Comparison of ENCODE assay signal across 20 cellular contexts in genomic region chr3:34206996-34207395, GRCh38.
DNase-seq lines count a peak whose midpoint lies in the region; ATAC-seq and TF ChIP-seq lines count a peak whose summit lies in the region.
"Had no signal": no experiment of that assay in that cellular context is flagged by ENCODE, and none has a peak within 500 bp of the region (broad histone marks: within the 10 kb centered on the region; RNA-seq: fewer than 3 reads in every experiment).

No MANE protein-coding gene starts in this region.

- no peaks in the 10 kb centered on the region for H3K36me3 Mint-ChIP-seq in endothelial cell (ENCODE audit: low read depth, unreplicated experiment)
- peaks cover 0 to 1% of the 10 kb centered on the region in 2 donors for H3K36me3 Mint-ChIP-seq in stimulated activated naive B cell treated with anti-CD40 and anti-IgM and Interleukin-4, amounts not matched to agents 10 μg/mL and 1 μg/mL and 100 μg/mL, for 72 hours
- H3K36me3 Mint-ChIP-seq: naive thymus-derived CD8-positive, alpha-beta T cell had no signal

- H3K4me3 ChIP-seq in thoracic aorta = no peak overlapping the region
- H3K4me3 ChIP-seq: BLaER1 treated with 17β-estradiol and CSF1 and Interleukin-3, amounts not matched to agents 10 nM and 100 nM; suprapubic skin had no signal

- no peak for TF ChIP-seq CTCF in endothelial cell (IDR thresholded peaks at IDR 0.05; ENCODE audit: unreplicated experiment)
- no peak for TF ChIP-seq CTCF in thoracic aorta (IDR thresholded peaks at IDR 0.05)

- no peaks in the 10 kb centered on the region for H3K9me3 ChIP-seq in thoracic aorta
- H3K9me3 ChIP-seq: BLaER1 treated with 17β-estradiol and CSF1 and Interleukin-3, amounts not matched to agents 10 nM and 100 nM; suprapubic skin had no signal

- H3K4me1 ChIP-seq in thoracic aorta (ENCODE audit: control insufficient read depth in 1 of 2, low read depth in 2 of 2) = peaks cover 20 to 47% of the 10 kb centered on the region in 2 donors
- H3K4me1 ChIP-seq: suprapubic skin had no signal

- no peaks in the 10 kb centered on the region for H3K27me3 Mint-ChIP-seq in endothelial cell (ENCODE audit: unreplicated experiment)
- no peaks in the 10 kb centered on the region for H3K27me3 Mint-ChIP-seq in stimulated activated naive B cell treated with anti-CD40 and anti-IgM and Interleukin-4, amounts not matched to agents 10 μg/mL and 1 μg/mL and 100 μg/mL, for 72 hours
- H3K27me3 Mint-ChIP-seq: activated naive CD8-positive, alpha-beta T cell treated with anti-CD3 and anti-CD28 coated beads, Interleukin-2, amount 50 U/mL, for 24 hours had no signal

- H3K4me3 Mint-ChIP-seq in endothelial cell (ENCODE audit: unreplicated experiment) = no peak overlapping the region
- H3K4me3 Mint-ChIP-seq in stimulated activated naive B cell treated with anti-CD40 and anti-IgM and Interleukin-4, amounts not matched to agents 10 μg/mL and 1 μg/mL and 100 μg/mL, for 72 hours = no peak overlapping the region
- H3K4me3 Mint-ChIP-seq: activated CD8-positive, alpha-beta T cell treated with anti-CD3 and anti-CD28 coated beads, Interleukin-2, amount 10 ng/mL, durations not matched to agents 7 days and 5 days; activated naive CD8-positive, alpha-beta T cell treated with anti-CD3 and anti-CD28 coated beads, Interleukin-2, amount 50 U/mL, for 24 hours; naive thymus-derived CD8-positive, alpha-beta T cell had no signal

- H3K27me3 ChIP-seq in thoracic aorta (replicated peaks; ENCODE audit: insufficient read depth) = no peaks in the 10 kb centered on the region
- H3K27me3 ChIP-seq: BLaER1 treated with 17β-estradiol and CSF1 and Interleukin-3, amounts not matched to agents 10 nM and 100 nM; suprapubic skin had no signal

- peaks cover 14% of the 10 kb centered on the region for H3K4me1 Mint-ChIP-seq in endothelial cell (ENCODE audit: unreplicated experiment)
- H3K4me1 Mint-ChIP-seq in stimulated activated naive B cell treated with anti-CD40 and anti-IgM and Interleukin-4, amounts not matched to agents 10 μg/mL and 1 μg/mL and 100 μg/mL, for 72 hours = peaks cover 26 to 39% of the 10 kb centered on the region in 2 donors
- H3K4me1 Mint-ChIP-seq: activated naive CD8-positive, alpha-beta T cell treated with anti-CD3 and anti-CD28 coated beads, Interleukin-2, amount 50 U/mL, for 24 hours had no signal

- peak overlapping the region; percentile 71 to 80 for H3K27ac ChIP-seq in thoracic aorta
- H3K27ac ChIP-seq: BLaER1 treated with 17β-estradiol and CSF1 and Interleukin-3, amounts not matched to agents 10 nM and 100 nM; HL-60; KMS-11; RWPE1; suprapubic skin; WERI-Rb-1 had no signal

- ATAC-seq in thoracic aorta (ENCODE audit: insufficient number of reproducible peaks, low FRiP score, low read depth) = peak; percentile 11
- ATAC-seq in stimulated activated naive B cell treated with anti-CD40 and anti-IgM and Interleukin-4, amounts not matched to agents 10 μg/mL and 1 μg/mL and 100 μg/mL, for 72 hours (replicated peaks) = no peak
- no peak for ATAC-seq in GM19452 (IDR thresholded peaks at IDR 0.05; ENCODE audit: unreplicated experiment)
- ATAC-seq: activated CD8-positive, alpha-beta T cell treated with anti-CD3 and anti-CD28 coated beads, Interleukin-2, amount 10 ng/mL, durations not matched to agents 7 days and 5 days; activated naive CD8-positive, alpha-beta T cell treated with anti-CD3 and anti-CD28 coated beads, Interleukin-2, amount 50 U/mL, for 24 hours; esophagus mucosa; naive thymus-derived CD8-positive, alpha-beta T cell had no signal

- H3K27ac Mint-ChIP-seq in endothelial cell (ENCODE audit: unreplicated experiment) = peak overlapping the region; percentile 75
- no peak overlapping the region for H3K27ac Mint-ChIP-seq in stimulated activated naive B cell treated with anti-CD40 and anti-IgM and Interleukin-4, amounts not matched to agents 10 μg/mL and 1 μg/mL and 100 μg/mL, for 72 hours
- H3K27ac Mint-ChIP-seq: activated CD8-positive, alpha-beta T cell treated with anti-CD3 and anti-CD28 coated beads, Interleukin-2, amount 10 ng/mL, durations not matched to agents 7 days and 5 days; activated naive CD8-positive, alpha-beta T cell treated with anti-CD3 and anti-CD28 coated beads, Interleukin-2, amount 50 U/mL, for 24 hours; naive thymus-derived CD8-positive, alpha-beta T cell had no signal

- DNase-seq in LHCN-M2 (ENCODE audit: low read depth) (peak; percentile 48), endothelial cell (ENCODE audit: low spot score) (no peak), lung microvascular endothelial cell (ENCODE audit: low read depth in 2 of 2) (peak; percentile 11 to 79), thoracic aorta (ENCODE audit: low spot score) (no peak), medulla oblongata (ENCODE audit: extremely low spot score) (no peak)
- no peak for DNase-seq in stimulated activated naive B cell treated with anti-CD40 and anti-IgM and Interleukin-4, amounts not matched to agents 10 μg/mL and 1 μg/mL and 100 μg/mL, for 72 hours
- DNase-seq: activated CD8-positive, alpha-beta T cell treated with anti-CD3 and anti-CD28 coated beads, Interleukin-2, amount 10 ng/mL, durations not matched to agents 7 days and 5 days; activated naive CD8-positive, alpha-beta T cell treated with anti-CD3 and anti-CD28 coated beads, Interleukin-2, amount 50 U/mL, for 24 hours; naive thymus-derived CD8-positive, alpha-beta T cell; NCI-H1436; NK-92 treated with Interleukin-12 subunit alpha and Interleukin-12 subunit beta, amount 100 ng/mL, for 24 hours; stimulated activated CD4-positive, alpha-beta T cell treated with anti-CD3 and anti-CD28 coated beads, Interleukin-2, amount 100 ng/mL, for 24 hours; WERI-Rb-1 had no signal

- H3K36me3 ChIP-seq in thoracic aorta = no peaks in the 10 kb centered on the region
- H3K36me3 ChIP-seq: BLaER1 treated with 17β-estradiol and CSF1 and Interleukin-3, amounts not matched to agents 10 nM and 100 nM; suprapubic skin; WERI-Rb-1 had no signal

- H3K9me3 Mint-ChIP-seq in endothelial cell (ENCODE audit: unreplicated experiment) = no peaks in the 10 kb centered on the region
- no peaks in the 10 kb centered on the region for H3K9me3 Mint-ChIP-seq in stimulated activated naive B cell treated with anti-CD40 and anti-IgM and Interleukin-4, amounts not matched to agents 10 μg/mL and 1 μg/mL and 100 μg/mL, for 72 hours
- H3K9me3 Mint-ChIP-seq: activated naive CD8-positive, alpha-beta T cell treated with anti-CD3 and anti-CD28 coated beads, Interleukin-2, amount 50 U/mL, for 24 hours; naive thymus-derived CD8-positive, alpha-beta T cell had no signal

Comparison
In these comparisons a context has a peak if more than half of its experiments do, and no peak if none do; other contexts are left out.
1. DNase-seq: peak in LHCN-M2 (single experiment) and lung microvascular endothelial cell (2 of 2); none in endothelial cell (single experiment), thoracic aorta (single experiment), stimulated activated naive B cell treated with anti-CD40 and anti-IgM and Interleukin-4, amounts not matched to agents 10 μg/mL and 1 μg/mL and 100 μg/mL, for 72 hours (single experiment) and medulla oblongata (single experiment).